15 cellular contexts compared by ENCODE assay signal in genomic region chr16:65756163-65756562, GRCh38.
DNase-seq lines count a peak whose midpoint lies in the region; ATAC-seq and TF ChIP-seq lines count a peak whose summit lies in the region.
"Had no signal": no experiment of that assay in that cellular context is flagged by ENCODE, and none has a peak within 500 bp of the region (broad histone marks: within the 10 kb centered on the region; RNA-seq: fewer than 3 reads in every experiment).

No MANE protein-coding gene starts in this region.

- H3K9me3 ChIP-seq in SK-N-SH (no peaks in the 10 kb centered on the region), hepatocyte (ENCODE audit: low read depth) (no peaks in the 10 kb centered on the region), smooth muscle cell (replicated peaks; ENCODE audit: low read depth) (no peaks in the 10 kb centered on the region), lower lobe of right lung (no peaks in the 10 kb centered on the region)
- H3K9me3 ChIP-seq: A549, BE2C, Caco-2 had no signal

- H3K27ac ChIP-seq in SK-N-SH (ENCODE audit: low read depth in 2 of 2, low read length in 1 of 2) (peak overlapping the region in 1 of 2 experiments; percentile 91; a peak in 2 of 4 replicates), hepatocyte (peak overlapping the region; percentile 11), smooth muscle cell (ENCODE audit: low read depth) (peak overlapping the region; percentile 82), lower lobe of right lung (no peak overlapping the region)
- H3K27ac ChIP-seq: A549 had no signal

- ATAC-seq in activated CD4-positive, alpha-beta T cell treated with anti-CD3 and anti-CD28 coated beads for 36 hours: no peak
- ATAC-seq in activated naive CD8-positive, alpha-beta T cell treated with anti-CD3 and anti-CD28 coated beads, Interleukin-2, amount 50 U/mL, for 24 hours: no peak
- ATAC-seq in lower lobe of right lung: no peak
- ATAC-seq: A549, HCT116 had no signal

- no peak overlapping the region for H3K27ac Mint-ChIP-seq in activated CD4-positive, alpha-beta T cell treated with anti-CD3 and anti-CD28 coated beads for 36 hours
- no peak overlapping the region for H3K27ac Mint-ChIP-seq in activated naive CD8-positive, alpha-beta T cell treated with anti-CD3 and anti-CD28 coated beads, Interleukin-2, amount 50 U/mL, for 24 hours
- H3K27ac Mint-ChIP-seq: CD8-positive, alpha-beta memory T cell had no signal

- intact Hi-C loops in activated CD4-positive, alpha-beta T cell treated with anti-CD3 and anti-CD28 coated beads for 36 hours (cut with DNase I, micrococcal nuclease): no loop called here
- intact Hi-C loops in lower lobe of right lung (cut with DNase I): no loop called here

- no peaks in the 10 kb centered on the region for H4K20me1 ChIP-seq in SK-N-SH (ENCODE audit: insufficient read depth)
- H4K20me1 ChIP-seq in hepatocyte (ENCODE audit: insufficient read depth, poor library complexity, severe bottlenecking): no peaks in the 10 kb centered on the region
- no peaks in the 10 kb centered on the region for H4K20me1 ChIP-seq in smooth muscle cell (ENCODE audit: low read depth)

- no peaks in the 10 kb centered on the region for H3K36me3 Mint-ChIP-seq in activated CD4-positive, alpha-beta T cell treated with anti-CD3 and anti-CD28 coated beads for 36 hours (ENCODE audit: low read depth)
- H3K36me3 Mint-ChIP-seq in activated naive CD8-positive, alpha-beta T cell treated with anti-CD3 and anti-CD28 coated beads, Interleukin-2, amount 50 U/mL, for 24 hours (ENCODE audit: low read depth): no peaks in the 10 kb centered on the region
- H3K36me3 Mint-ChIP-seq: CD8-positive, alpha-beta memory T cell had no signal

- no peaks in the 10 kb centered on the region for H3K79me2 ChIP-seq in SK-N-SH (ENCODE audit: insufficient read depth)
- no peaks in the 10 kb centered on the region for H3K79me2 ChIP-seq in hepatocyte
- H3K79me2 ChIP-seq in smooth muscle cell (ENCODE audit: low read depth): no peaks in the 10 kb centered on the region

- POLR2A ChIA-PET in SK-N-SH (lab: Yijun Ruan, JAX): no interaction called here
- POLR2A ChIA-PET in activated CD4-positive, alpha-beta T cell treated with anti-CD3 and anti-CD28 coated beads for 36 hours (lab: Charles Lee): no interaction called here

- H3K27me3 Mint-ChIP-seq in activated CD4-positive, alpha-beta T cell treated with anti-CD3 and anti-CD28 coated beads for 36 hours: no peaks in the 10 kb centered on the region
- peaks cover 1% of the 10 kb centered on the region for H3K27me3 Mint-ChIP-seq in activated naive CD8-positive, alpha-beta T cell treated with anti-CD3 and anti-CD28 coated beads, Interleukin-2, amount 50 U/mL, for 24 hours
- H3K27me3 Mint-ChIP-seq: CD8-positive, alpha-beta memory T cell had no signal

- H3K36me3 ChIP-seq in SK-N-SH (replicated peaks in 1 of 2; ENCODE audit: control insufficient read depth in 1 of 2, insufficient read depth in 2 of 2, low read length in 1 of 2): no peaks in the 10 kb centered on the region
- H3K36me3 ChIP-seq in hepatocyte (replicated peaks; ENCODE audit: insufficient read depth, low read depth): no peaks in the 10 kb centered on the region
- H3K36me3 ChIP-seq in smooth muscle cell (ENCODE audit: low read depth): no peaks in the 10 kb centered on the region
- no peaks in the 10 kb centered on the region for H3K36me3 ChIP-seq in lower lobe of right lung
- H3K36me3 ChIP-seq: BE2C had no signal

- DNase-seq in LNCaP clone FGC (ENCODE audit: low read depth) (peak; percentile 34), SK-N-SH (peak; percentile 36), hepatocyte (ENCODE audit: low spot score) (no peak), smooth muscle cell (lab: John Stamatoyannopoulos, UW; ENCODE audit: unreplicated experiment) (no peak), NCI-H82 treated with DMSO at 0.1 percent for 48 hours (lab: John Stamatoyannopoulos, UW; ENCODE audit: unreplicated experiment) (no peak), lower lobe of right lung (no peak)
- no peak for DNase-seq in activated CD4-positive, alpha-beta T cell treated with anti-CD3 and anti-CD28 coated beads for 36 hours
- DNase-seq in activated naive CD8-positive, alpha-beta T cell treated with anti-CD3 and anti-CD28 coated beads, Interleukin-2, amount 50 U/mL, for 24 hours: no peak
- DNase-seq: Caco-2; CD8-positive, alpha-beta memory T cell; DND-41; GDM1 had no signal

- no peaks in the 10 kb centered on the region for H3F3A ChIP-seq in SK-N-SH (replicated peaks; ENCODE audit: insufficient read depth)
- peaks cover 7% of the 10 kb centered on the region for H3F3A ChIP-seq in smooth muscle cell (ENCODE audit: low read depth)

- no peaks in the 10 kb centered on the region; the same call in 1 of the 2 replicates for H3K27me3 ChIP-seq in SK-N-SH (ENCODE audit: insufficient read depth)
- H3K27me3 ChIP-seq in hepatocyte: no peaks in the 10 kb centered on the region
- no peaks in the 10 kb centered on the region for H3K27me3 ChIP-seq in smooth muscle cell (ENCODE audit: low read depth)
- H3K27me3 ChIP-seq in lower lobe of right lung (ENCODE audit: low read depth): no peaks in the 10 kb centered on the region
- H3K27me3 ChIP-seq: BE2C had no signal

- H3K9ac ChIP-seq in SK-N-SH (no peak overlapping the region), smooth muscle cell (ENCODE audit: low read depth) (no peak overlapping the region)

- peak in 1 of 2 experiments; percentile 96; a peak in 2 of 4 replicates for TF ChIP-seq EP300 in SK-N-SH (IDR thresholded peaks at IDR 0.05; ENCODE audit: borderline replicate concordance in 1 of 2, low read depth in 1 of 2, low read length in 1 of 2)

- H3K4me3 ChIP-seq in LNCaP clone FGC (ENCODE audit: low read depth, low read length): no peak overlapping the region
- H3K4me3 ChIP-seq in SK-N-SH (ENCODE audit: low read depth in 2 of 2, low read length in 1 of 2): no peak overlapping the region
- no peak overlapping the region for H3K4me3 ChIP-seq in hepatocyte
- no peak overlapping the region for H3K4me3 ChIP-seq in smooth muscle cell
- no peak overlapping the region for H3K4me3 ChIP-seq in lower lobe of right lung
- H3K4me3 ChIP-seq: A549 had no signal

- H3K9me2 ChIP-seq in SK-N-SH (no peaks in the 10 kb centered on the region), hepatocyte (replicated peaks; ENCODE audit: insufficient read depth) (no peaks in the 10 kb centered on the region)

- H3K4me2 ChIP-seq in SK-N-SH: no peak overlapping the region
- no peak overlapping the region for H3K4me2 ChIP-seq in hepatocyte
- no peak overlapping the region for H3K4me2 ChIP-seq in smooth muscle cell
- H3K4me2 ChIP-seq: A549 had no signal

- no peak overlapping the region for H2AFZ ChIP-seq in SK-N-SH (ENCODE audit: low read depth)
- no peak overlapping the region for H2AFZ ChIP-seq in hepatocyte
- no peak overlapping the region for H2AFZ ChIP-seq in smooth muscle cell (ENCODE audit: low read depth)

- CTCF ChIA-PET in SK-N-SH (lab: Yijun Ruan, JAX): interaction anchor here (0.6 to 1.3 kb wide), 2 partner anchors 10 to 43 kb away, joined by 3 to 4 read pairs; no protein-coding TSS in a partner anchor
- CTCF ChIA-PET in activated CD4-positive, alpha-beta T cell treated with anti-CD3 and anti-CD28 coated beads for 36 hours (lab: Charles Lee): no interaction called here

- TF ChIP-seq CTCF in LNCaP clone FGC (IDR thresholded peaks at IDR 0.05; ENCODE audit: control insufficient read depth, extremely low read depth, insufficient read depth) (no peak), SK-N-SH (IDR thresholded peaks at IDR 0.05) (no peak), hepatocyte (IDR thresholded peaks at IDR 0.05; ENCODE audit: poor library complexity) (no peak), smooth muscle cell (IDR thresholded peaks at IDR 0.05; ENCODE audit: borderline replicate concordance, insufficient read depth, poor library complexity, severe bottlenecking) (no peak), lower lobe of right lung (IDR thresholded peaks at IDR 0.05) (no peak)

- H3K4me1 Mint-ChIP-seq in activated CD4-positive, alpha-beta T cell treated with anti-CD3 and anti-CD28 coated beads for 36 hours: no peaks in the 10 kb centered on the region
- no peaks in the 10 kb centered on the region for H3K4me1 Mint-ChIP-seq in activated naive CD8-positive, alpha-beta T cell treated with anti-CD3 and anti-CD28 coated beads, Interleukin-2, amount 50 U/mL, for 24 hours
- H3K4me1 Mint-ChIP-seq: CD8-positive, alpha-beta memory T cell had no signal

- H3K4me3 Mint-ChIP-seq in activated CD4-positive, alpha-beta T cell treated with anti-CD3 and anti-CD28 coated beads for 36 hours: no peak overlapping the region
- no peak overlapping the region for H3K4me3 Mint-ChIP-seq in activated naive CD8-positive, alpha-beta T cell treated with anti-CD3 and anti-CD28 coated beads, Interleukin-2, amount 50 U/mL, for 24 hours
- H3K4me3 Mint-ChIP-seq: CD8-positive, alpha-beta memory T cell had no signal

- TF ChIP-seq RAD21 in SK-N-SH (IDR thresholded peaks at IDR 0.05; ENCODE audit: low read length): no peak; the same call in 1 of the 2 replicates

- 56% methylated on average over 4 of the region's 4 CpGs for WGBS in SK-N-SH (ENCODE audit: low lambda C conversion rate)
- 36% methylated on average over 4 of the region's 4 CpGs for WGBS in hepatocyte (ENCODE audit: low lambda C conversion rate, missing lambda C conversion rate)
- 57% methylated on average over 4 of the region's 4 CpGs for WGBS in smooth muscle cell (ENCODE audit: low lambda C conversion rate)

- no peaks in the 10 kb centered on the region for H3K9me3 Mint-ChIP-seq in activated CD4-positive, alpha-beta T cell treated with anti-CD3 and anti-CD28 coated beads for 36 hours (ENCODE audit: low read depth)
- no peaks in the 10 kb centered on the region for H3K9me3 Mint-ChIP-seq in activated naive CD8-positive, alpha-beta T cell treated with anti-CD3 and anti-CD28 coated beads, Interleukin-2, amount 50 U/mL, for 24 hours

- H3K4me1 ChIP-seq in SK-N-SH (ENCODE audit: control insufficient read depth in 1 of 2, insufficient read depth in 2 of 2, low read depth in 1 of 2, low read length in 1 of 2) (peaks cover 0 to 29% of the 10 kb centered on the region in 2 experiments; a peak in 3 of 4 replicates), hepatocyte (ENCODE audit: insufficient read depth) (peaks cover 11% of the 10 kb centered on the region), smooth muscle cell (ENCODE audit: low read depth) (no peaks in the 10 kb centered on the region), lower lobe of right lung (no peaks in the 10 kb centered on the region)
- H3K4me1 ChIP-seq: A549, Caco-2 had no signal

TF ChIP-seq in SK-N-SH, 30 proteins besides CTCF, POLR2A, EP300 and RAD21:
- TF ChIP-seq EZH2phosphoT487 (IDR thresholded peaks at IDR 0.05; ENCODE audit: borderline replicate concordance, low read depth) (no peak), RCOR1 (IDR thresholded peaks at IDR 0.05; ENCODE audit: low read length) (peak; percentile 71), GATA2 (CRISPR knock-in tag; IDR thresholded peaks at IDR 0.05) (peak; percentile 85), TCF12 (IDR thresholded peaks at IDR 0.05) (peak; percentile 30; the same call in 1 of the 2 replicates), CHD2 (IDR thresholded peaks at IDR 0.05; ENCODE audit: low read length, partially characterized antibody) (peak; percentile 57), FOXM1 (IDR thresholded peaks at IDR 0.05; ENCODE audit: low read depth) (no peak)

Comparison
In these comparisons a context has a peak if more than half of its experiments do, and no peak if none do; other contexts are left out.
1. DNase-seq: peak in LNCaP clone FGC (single experiment) and SK-N-SH (single experiment); none in hepatocyte (single experiment), smooth muscle cell (single experiment), activated CD4-positive, alpha-beta T cell treated with anti-CD3 and anti-CD28 coated beads for 36 hours (single experiment), NCI-H82 treated with DMSO at 0.1 percent for 48 hours (single experiment), activated naive CD8-positive, alpha-beta T cell treated with anti-CD3 and anti-CD28 coated beads, Interleukin-2, amount 50 U/mL, for 24 hours (single experiment) and lower lobe of right lung (single experiment).